ENCODE assay signal across 13 cellular contexts in the genomic region with DNA sequence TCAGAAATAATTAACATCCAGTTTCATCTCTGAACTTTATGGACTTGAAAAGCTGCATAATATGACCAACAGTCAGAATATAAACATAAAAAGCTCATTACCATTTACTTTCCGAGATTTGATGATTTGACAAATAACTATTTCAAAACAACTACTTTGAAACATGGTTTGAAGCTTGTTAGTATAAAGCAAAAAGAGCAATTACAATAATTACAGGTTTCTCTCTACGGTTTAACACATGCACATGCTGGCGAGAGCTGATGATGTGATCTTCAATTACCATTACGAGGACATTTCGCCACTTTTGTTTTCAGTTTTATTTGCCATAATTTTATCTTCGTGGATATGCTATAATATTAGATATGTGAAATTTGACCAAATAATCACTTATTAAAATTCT.
DNase-seq lines count a peak whose midpoint lies in the region; ATAC-seq, FAIRE-seq and TF ChIP-seq lines count a peak whose summit lies in the region.
"Had no signal": no experiment of that assay in that cellular context is flagged by ENCODE, and none has a peak within 500 bp of the region (broad histone marks: within the 10 kb centered on the region; RNA-seq: fewer than 3 reads in every experiment).

No MANE protein-coding gene starts in this region.

- H3K4me3 Mint-ChIP-seq in activated CD8-positive, alpha-beta memory T cell treated with anti-CD3 and anti-CD28 coated beads, Interleukin-2, amount 10 ng/mL, durations not matched to agents 7 days and 5 days, result no peak overlapping the region
- H3K4me3 Mint-ChIP-seq: dendritic cell treated with granulocyte-macrophage colony-stimulating factor and Interleukin-4, amounts not matched to agents 40 ng/mL and 50 ng/mL, for 4 days had no signal

- DNase-seq in D721Med (ENCODE audit: insufficient read length, low spot score), result no peak
- no peak for DNase-seq in Karpas-422
- DNase-seq in choroid plexus epithelial cell (ENCODE audit: low read depth), result peak; percentile 28
- no peak for DNase-seq in skeletal muscle cell (ENCODE audit: low read depth)
- no peak for DNase-seq in activated CD8-positive, alpha-beta memory T cell treated with anti-CD3 and anti-CD28 coated beads, Interleukin-2, amount 10 ng/mL, durations not matched to agents 7 days and 5 days
- no peak for DNase-seq in activated effector memory CD4-positive, alpha-beta T cell treated with anti-CD3 and anti-CD28 coated beads, Interleukin-2, amount 50 U/mL, for 16 hours
- no peak for DNase-seq in HCEC 1CT
- DNase-seq: DMS79; NCI-H446 treated with DMSO at 0.1 percent for 48 hours; stimulated activated CD8-positive, alpha-beta memory T cell treated with anti-CD3 and anti-CD28 coated beads, Interleukin-4, amount 100 ng/mL, for 48 hours had no signal

- CTCF ChIA-PET in activated CD8-positive, alpha-beta memory T cell treated with anti-CD3 and anti-CD28 coated beads, Interleukin-2, amount 10 ng/mL, durations not matched to agents 7 days and 5 days (lab: Charles Lee), result no interaction called here

- no peaks in the 10 kb centered on the region for H3K9me2 ChIP-seq in Karpas-422 (replicated peaks; ENCODE audit: insufficient read depth, low read length)

- H3K4me3 ChIP-seq in Karpas-422 (ENCODE audit: low read length) (peak overlapping the region; percentile 70), choroid plexus epithelial cell (ENCODE audit: low read depth, low read length) (peak overlapping the region; percentile 1), skeletal muscle cell (ENCODE audit: low read depth, low read length) (peak overlapping the region; percentile 26)
- H3K4me3 ChIP-seq: prostate gland had no signal

- H3K27me3 ChIP-seq in Karpas-422 (ENCODE audit: low read length), result no peaks in the 10 kb centered on the region

- H3K27ac Mint-ChIP-seq in activated CD8-positive, alpha-beta memory T cell treated with anti-CD3 and anti-CD28 coated beads, Interleukin-2, amount 10 ng/mL, durations not matched to agents 7 days and 5 days, result no peak overlapping the region
- H3K27ac Mint-ChIP-seq: dendritic cell treated with granulocyte-macrophage colony-stimulating factor and Interleukin-4, amounts not matched to agents 40 ng/mL and 50 ng/mL, for 4 days had no signal

- H3K9me3 ChIP-seq in Karpas-422 (ENCODE audit: low read length), result no peaks in the 10 kb centered on the region
- H3K9me3 ChIP-seq: prostate gland had no signal

- no peak overlapping the region for H2AFZ ChIP-seq in Karpas-422 (ENCODE audit: low read length)

- peaks cover 1% of the 10 kb centered on the region for H3K36me3 Mint-ChIP-seq in activated CD8-positive, alpha-beta memory T cell treated with anti-CD3 and anti-CD28 coated beads, Interleukin-2, amount 10 ng/mL, durations not matched to agents 7 days and 5 days

- H3K9ac ChIP-seq in Karpas-422 (ENCODE audit: low read length), result no peak overlapping the region

- peaks cover 5% of the 10 kb centered on the region for H3K4me1 Mint-ChIP-seq in activated CD8-positive, alpha-beta memory T cell treated with anti-CD3 and anti-CD28 coated beads, Interleukin-2, amount 10 ng/mL, durations not matched to agents 7 days and 5 days

- peak overlapping the region; percentile 94 for H3K27ac ChIP-seq in Karpas-422 (ENCODE audit: low read length)

- no peak for ATAC-seq in HG02610 (IDR thresholded peaks at IDR 0.05; ENCODE audit: unreplicated experiment)
- ATAC-seq in activated CD8-positive, alpha-beta memory T cell treated with anti-CD3 and anti-CD28 coated beads, Interleukin-2, amount 10 ng/mL, durations not matched to agents 7 days and 5 days, result no peak

- H3K79me2 ChIP-seq in Karpas-422 (ENCODE audit: low read length), result peaks cover 89% of the 10 kb centered on the region

- H3K27me3 Mint-ChIP-seq in activated CD8-positive, alpha-beta memory T cell treated with anti-CD3 and anti-CD28 coated beads, Interleukin-2, amount 10 ng/mL, durations not matched to agents 7 days and 5 days, result peaks cover 30% of the 10 kb centered on the region
- H3K27me3 Mint-ChIP-seq: dendritic cell treated with granulocyte-macrophage colony-stimulating factor and Interleukin-4, amounts not matched to agents 40 ng/mL and 50 ng/mL, for 4 days had no signal

- H4K20me1 ChIP-seq in Karpas-422 (ENCODE audit: insufficient read depth, low read depth, low read length), result no peaks in the 10 kb centered on the region

- FAIRE-seq in D721Med (lab: Jason Lieb, UNC), result peak; percentile 100

- peaks cover 3% of the 10 kb centered on the region for H3K9me3 Mint-ChIP-seq in activated CD8-positive, alpha-beta memory T cell treated with anti-CD3 and anti-CD28 coated beads, Interleukin-2, amount 10 ng/mL, durations not matched to agents 7 days and 5 days (ENCODE audit: low read depth)
- H3K9me3 Mint-ChIP-seq: dendritic cell treated with granulocyte-macrophage colony-stimulating factor and Interleukin-4, amounts not matched to agents 40 ng/mL and 50 ng/mL, for 4 days had no signal

- H3K36me3 ChIP-seq in Karpas-422 (ENCODE audit: insufficient read depth, low read length), result no peaks in the 10 kb centered on the region
- H3K36me3 ChIP-seq: prostate gland had no signal

- peaks cover 71% of the 10 kb centered on the region for H3K4me1 ChIP-seq in Karpas-422 (ENCODE audit: low read length)
- H3K4me1 ChIP-seq: prostate gland had no signal

- H3K4me2 ChIP-seq in Karpas-422 (ENCODE audit: low read depth, low read length, poor library complexity, severe bottlenecking), result peak overlapping the region; percentile 80

- no peak for TF ChIP-seq CTCF in D721Med (IDR thresholded peaks at IDR 0.05; ENCODE audit: insufficient read depth, missing control alignments)
- TF ChIP-seq CTCF in choroid plexus epithelial cell (conservative IDR thresholded peaks at IDR 0.05; ENCODE audit: low read depth, low read length), result no peak

Comparison
In these comparisons a context has a peak if more than half of its experiments do, and no peak if none do; other contexts are left out.
1. H3K4me3 ChIP-seq: peak in every context shown above with its lines; median percentile 70 in Karpas-422; 26 in skeletal muscle cell; 1 in choroid plexus epithelial cell.